In genomic region chr6:142838821-142839685, GRCh38 we compare ENCODE assay signal across 11 cellular contexts.
A peak's percentile ranks its signal among the peaks of the same experiment; 100 is the strongest.
DNase-seq lines count a peak whose midpoint lies in the region; ATAC-seq, FAIRE-seq and TF ChIP-seq lines count a peak whose summit lies in the region.
"Had no signal": no experiment of that assay in that cellular context is flagged by ENCODE, and none has a peak within 500 bp of the region (broad histone marks: within the 10 kb centered on the region; RNA-seq: fewer than 3 reads in every experiment).

No MANE protein-coding gene starts in this region.

- no peaks in the 10 kb centered on the region for H4K20me1 ChIP-seq in PC-9 (ENCODE audit: insufficient read depth)

- intact Hi-C loops in PC-9 (cut with micrococcal nuclease; ENCODE audit: unreplicated experiment): loop anchor here (1.0 to 2.0 kb wide), 2 partner anchors 46 to 82 kb away; no protein-coding TSS in a partner anchor
- intact Hi-C loops in pancreas (cut with DNase I): no loop called here

- in situ Hi-C loops in GM13976 (cut with MboI; ENCODE audit: low sequenced_read_pairs, unreplicated experiment): no loop called here

- peak overlapping the region; percentile 74 for H3K4me2 ChIP-seq in PC-9

- no peak for FAIRE-seq in pancreas (lab: Jason Lieb, UNC)

- H3F3A ChIP-seq in PC-9 (ENCODE audit: insufficient read depth, low read depth): peaks cover 39% of the 10 kb centered on the region

- H3K27me3 ChIP-seq in PC-9 (ENCODE audit: insufficient read depth, low read depth): no peaks in the 10 kb centered on the region
- H3K27me3 ChIP-seq in pancreas: no peaks in the 10 kb centered on the region
- H3K27me3 ChIP-seq: sigmoid colon had no signal

- no peak overlapping the region; the same call in 1 of the 2 replicates for H2AFZ ChIP-seq in PC-9

- CTCF ChIA-PET in PC-9 (lab: Charles Lee): no interaction called here

- H3K36me3 ChIP-seq in PC-9 (ENCODE audit: low read depth): 0 out of 2 replicates have a peak, but pooled peaks cover 5% of the 10 kb centered on the region
- H3K36me3 ChIP-seq in pancreas: no peaks in the 10 kb centered on the region
- H3K36me3 ChIP-seq: sigmoid colon had no signal

- H3K79me2 ChIP-seq in PC-9 (ENCODE audit: low read depth): peaks cover 64% of the 10 kb centered on the region

- ATAC-seq in pancreas: peak; percentile 68 to 81 (median 70)

- POLR2A ChIA-PET in PC-9 (lab: Charles Lee; ENCODE audit: unreplicated experiment): interaction anchor here (0.5 kb wide), 1 partner anchor 20 kb away, joined by 3 read pairs; no protein-coding TSS in a partner anchor

- H3K4me3 ChIP-seq in PC-9: peak overlapping the region; percentile 36; the same call in 1 of the 2 replicates
- no peak overlapping the region for H3K4me3 ChIP-seq in pancreas
- H3K4me3 ChIP-seq: sigmoid colon had no signal

- BruUV-seq in PC-9 (replicated peaks; lab: Mats Ljungman, UMichigan): no TSS peak

- H3K4me1 ChIP-seq in PC-9 (replicated peaks; ENCODE audit: insufficient read depth) (peaks cover 70% of the 10 kb centered on the region), pancreas (peaks cover 7 to 16% (median 13%) of the 10 kb centered on the region in 3 donors)

- TF ChIP-seq CTCF in PC-9 (conservative IDR thresholded peaks at IDR 0.05) (no peak), pancreas (IDR thresholded peaks at IDR 0.05) (no peak), GM13976 (IDR thresholded peaks at IDR 0.05; ENCODE audit: borderline replicate concordance, control extremely low read depth, extremely low read depth, insufficient read depth, missing control alignments) (no peak)

- H3K9me3 ChIP-seq in PC-9 (ENCODE audit: insufficient read depth, low read depth) (peaks cover 5% of the 10 kb centered on the region; the same call in 1 of the 2 replicates), pancreas (no peaks in the 10 kb centered on the region)
- H3K9me3 ChIP-seq: sigmoid colon had no signal

- WGBS in pancreas, 2 donors: 60 to 62% methylated on average over 7 of the region's 7 CpGs

- DNase-seq in DMS53 (lab: John Stamatoyannopoulos, UW): peak; percentile 32
- no peak for DNase-seq in DMS53 treated with DMSO at 0.1 percent for 48 hours (lab: John Stamatoyannopoulos, UW; ENCODE audit: unreplicated experiment)
- DNase-seq in PC-9: peak in 1 of 2 experiments; percentile 99
- DNase-seq in dermis blood vessel endothelial cell: peak; percentile 45
- DNase-seq in pancreas: no peak
- DNase-seq in KG1 (lab: John Stamatoyannopoulos, UW): no peak
- no peak for DNase-seq in GM13976 (ENCODE audit: low spot score)
- no peak for DNase-seq in NCI-H2081 (lab: John Stamatoyannopoulos, UW)
- DNase-seq: sigmoid colon; stimulated activated naive CD4-positive, alpha-beta T cell had no signal

- H3K9me2 ChIP-seq in PC-9 (ENCODE audit: insufficient read depth): no peaks in the 10 kb centered on the region

- H3K27ac ChIP-seq in PC-9 (peak overlapping the region; percentile 94), pancreas (peak overlapping the region in 2 of 4 donors; percentile 7 to 43)
- H3K27ac ChIP-seq: 22Rv1, sigmoid colon had no signal

Comparison
In these comparisons a context has a peak if more than half of its experiments do, and no peak if none do; other contexts are left out.
1. DNase-seq: peak in DMS53 (single experiment) and dermis blood vessel endothelial cell (single experiment); none in DMS53 treated with DMSO at 0.1 percent for 48 hours (single experiment), pancreas (0 of 6), KG1 (single experiment), GM13976 (single experiment) and NCI-H2081 (0 of 2).